Comparison of ENCODE assay signal across 8 cellular contexts in genomic region chr3:38738630-38739395, GRCh38.
A peak's percentile ranks its signal among the peaks of the same experiment; 100 is the strongest.
DNase-seq lines count a peak whose midpoint lies in the region; ATAC-seq, FAIRE-seq and TF ChIP-seq lines count a peak whose summit lies in the region.

No MANE protein-coding gene starts in this region.

- H3K79me2 ChIP-seq in mammary epithelial cell (ENCODE audit: insufficient read depth, low read length), result no peaks in the 10 kb centered on the region

- no peak overlapping the region for H3K4me3 Mint-ChIP-seq in nephron

- H4K20me1 ChIP-seq in mammary epithelial cell (ENCODE audit: insufficient read depth, low read length), result no peaks in the 10 kb centered on the region

- no peaks in the 10 kb centered on the region for H3K9me3 Mint-ChIP-seq in nephron

- 58% methylated on average over 11 of the region's 13 CpGs for WGBS in mammary epithelial cell (ENCODE audit: low coverage, missing lambda C conversion rate)

- in situ Hi-C loops in G401 (cut with HindIII; ENCODE audit: low sequenced_read_pairs), result no loop called here
- in situ Hi-C loops in mammary epithelial cell (cut with MboI; ENCODE audit: low sequenced_read_pairs in 2 of 2), result loop anchor here (10.0 to 25.0 kb wide), 2 partner anchors 248 to 266 kb away; no protein-coding TSS in a partner anchor

- H3K4me1 Mint-ChIP-seq in nephron, result no peaks in the 10 kb centered on the region

- peak; percentile 23 for DNase-seq in A673 (ENCODE audit: low spot score)
- peak; percentile 1 for DNase-seq in G401 (ENCODE audit: low spot score)
- peak; percentile 32 for DNase-seq in NCI-H1105 treated with DMSO at 0.1 percent for 48 hours (lab: John Stamatoyannopoulos, UW)
- DNase-seq in mammary epithelial cell, result peak; percentile 32
- DNase-seq in GM12892 (ENCODE audit: insufficient read length), result no peak
- DNase-seq in inferior parietal cortex (ENCODE audit: extremely low spot score), result no peak

- no peaks in the 10 kb centered on the region for H3K36me3 Mint-ChIP-seq in nephron (ENCODE audit: low read depth)

- FAIRE-seq in GM12892 (lab: Jason Lieb, UNC), result no peak

- BruUV-seq in A673 (replicated peaks; lab: Mats Ljungman, UMichigan) (no TSS peak), mammary epithelial cell (replicated peaks; lab: Mats Ljungman, UMichigan) (no TSS peak)

- H3K36me3 ChIP-seq in A673 (ENCODE audit: insufficient read depth, low read length, poor library complexity, severe bottlenecking) (no peaks in the 10 kb centered on the region), mammary epithelial cell (ENCODE audit: insufficient read depth, low read length) (no peaks in the 10 kb centered on the region)

- CTCF ChIA-PET in A673 (lab: Charles Lee) (interaction anchor here (0.7 kb wide), 1 partner anchor 50 kb away, joined by 4 read pairs; no protein-coding TSS in a partner anchor), mammary epithelial cell (lab: Charles Lee; ENCODE audit: low non-redundant PET) (no interaction called here)

- TF ChIP-seq CTCF in A673 (conservative IDR thresholded peaks at IDR 0.05; ENCODE audit: low read depth, low read length), result peak; percentile 66
- peak; percentile 84 to 87 for TF ChIP-seq CTCF in mammary epithelial cell (conservative IDR thresholded peaks at IDR 0.05 in 1 of 2, IDR thresholded peaks at IDR 0.05 in 1 of 2; ENCODE audit: extremely low read depth in 1 of 2, insufficient read depth in 1 of 2, low read depth in 1 of 2, low read length in 2 of 2)
- peak in 2 of 3 experiments; percentile 19 to 40 for TF ChIP-seq CTCF in nephron (IDR thresholded peaks at IDR 0.05; ENCODE audit: unreplicated experiment in 3 of 3)

- H3K4me1 ChIP-seq in A673 (ENCODE audit: insufficient read depth, low read length, poor library complexity, severe bottlenecking) (no peaks in the 10 kb centered on the region), mammary epithelial cell (ENCODE audit: insufficient read depth, low read length) (no peaks in the 10 kb centered on the region)

- no peak overlapping the region for H3K27ac Mint-ChIP-seq in nephron

- no peak for ATAC-seq in HG03571 (IDR thresholded peaks at IDR 0.05; ENCODE audit: unreplicated experiment)

- no peak overlapping the region for H3K9ac ChIP-seq in mammary epithelial cell (ENCODE audit: insufficient read depth, low read length)

- H3K27me3 ChIP-seq in A673 (replicated peaks; ENCODE audit: insufficient read depth, low read depth, low read length, poor library complexity) (peaks cover 12% of the 10 kb centered on the region), mammary epithelial cell (ENCODE audit: insufficient read depth, low read length) (no peaks in the 10 kb centered on the region)

- intact Hi-C loops in A673 (cut with micrococcal nuclease; ENCODE audit: unreplicated experiment), result loop anchor here (10.0 kb wide), 2 partner anchors 96 to 266 kb away; no protein-coding TSS in a partner anchor
- intact Hi-C loops in mammary epithelial cell (cut with micrococcal nuclease), result loop anchor here (1.0 kb wide), 2 partner anchors 105 to 261 kb away; no protein-coding TSS in a partner anchor

- H3K4me3 ChIP-seq in A673 (ENCODE audit: low read depth, low read length, poor library complexity, severe bottlenecking), result no peak overlapping the region
- no peak overlapping the region for H3K4me3 ChIP-seq in mammary epithelial cell (replicated peaks in 1 of 3; ENCODE audit: insufficient read depth in 1 of 3, low read depth in 2 of 3, low read length in 3 of 3)

- no peak overlapping the region for H2AFZ ChIP-seq in mammary epithelial cell (ENCODE audit: low read depth, low read length)

- peaks cover 10% of the 10 kb centered on the region for H3K27me3 Mint-ChIP-seq in nephron (ENCODE audit: low read depth)

- no peak overlapping the region for H3K4me2 ChIP-seq in mammary epithelial cell (ENCODE audit: insufficient read depth, low read depth, low read length)

- dilution Hi-C loops in mammary epithelial cell (cut with HindIII; ENCODE audit: low sequenced_read_pairs), result no loop called here

- H3K27ac ChIP-seq in A673 (ENCODE audit: low read depth, low read length, poor library complexity, severe bottlenecking) (no peak overlapping the region), mammary epithelial cell (ENCODE audit: insufficient read depth, low read depth, low read length) (no peak overlapping the region)

- POLR2A ChIA-PET in A673 (lab: Charles Lee; ENCODE audit: low non-redundant PET), result no interaction called here

- no peaks in the 10 kb centered on the region for H3K9me3 ChIP-seq in A673 (ENCODE audit: low read depth, low read length, poor library complexity, severe bottlenecking)
- H3K9me3 ChIP-seq in mammary epithelial cell (replicated peaks; ENCODE audit: insufficient read depth, low read length), result no peaks in the 10 kb centered on the region

- TF ChIP-seq POLR2A in GM12892 (IDR thresholded peaks at IDR 0.05; ENCODE audit: low read depth, low read length), result no peak

Comparison
In these comparisons a context has a peak if more than half of its experiments do, and no peak if none do; other contexts are left out.
1. DNase-seq: peak in A673 (single experiment), G401 (single experiment), NCI-H1105 treated with DMSO at 0.1 percent for 48 hours (single experiment) and mammary epithelial cell (single experiment); none in GM12892 (single experiment) and inferior parietal cortex (single experiment).
2. CTCF ChIP-seq: peak in every context shown above with its lines; median percentile 86 in mammary epithelial cell; 66 in A673; 30 in nephron.